Comparison of ENCODE assay signal across 13 cellular contexts in genomic region chr4:118991686-118992085, GRCh38.
DNase-seq lines count a peak whose midpoint lies in the region; ATAC-seq and TF ChIP-seq lines count a peak whose summit lies in the region.
"Had no signal": no experiment of that assay in that cellular context is flagged by ENCODE, and none has a peak within 500 bp of the region (broad histone marks: within the 10 kb centered on the region; RNA-seq: fewer than 3 reads in every experiment).

No MANE protein-coding gene starts in this region.

- H3K9me3 ChIP-seq in MM.1S (replicated peaks; ENCODE audit: insufficient read depth, low read length) = no peaks in the 10 kb centered on the region
- H3K9me3 ChIP-seq in stomach smooth muscle (ENCODE audit: control insufficient read depth in 2 of 2, low read length in 2 of 2) = no peaks in the 10 kb centered on the region
- H3K9me3 ChIP-seq: right atrium auricular region had no signal

- H3K27me3 ChIP-seq in MM.1S (replicated peaks; ENCODE audit: insufficient read depth, low read length) = no peaks in the 10 kb centered on the region
- H3K27me3 ChIP-seq in foreskin keratinocyte = no peaks in the 10 kb centered on the region
- H3K27me3 ChIP-seq in stomach smooth muscle (ENCODE audit: control insufficient read depth in 1 of 2, insufficient read depth in 2 of 2, low read length in 2 of 2) = no peaks in the 10 kb centered on the region
- H3K27me3 ChIP-seq: right atrium auricular region had no signal

- peak overlapping the region; percentile 51; the same call in 1 of the 2 replicates for H2AFZ ChIP-seq in MM.1S (ENCODE audit: low read length)

- H3K4me3 ChIP-seq in MM.1S (ENCODE audit: low read length) = peak overlapping the region; percentile 24; the same call in 1 of the 2 replicates
- H3K4me3 ChIP-seq in stomach smooth muscle (ENCODE audit: low read length in 2 of 2) = peak overlapping the region; percentile 15 to 54
- H3K4me3 ChIP-seq: right atrium auricular region had no signal

- TF ChIP-seq CTCF in MM.1S (IDR thresholded peaks at IDR 0.05; ENCODE audit: low read length) (no peak), foreskin keratinocyte (conservative IDR thresholded peaks at IDR 0.05) (no peak)

- H3K79me2 ChIP-seq in MM.1S (ENCODE audit: low read length) = no peaks in the 10 kb centered on the region

- H3K36me3 ChIP-seq in MM.1S (replicated peaks; ENCODE audit: insufficient read depth, low read length) = no peaks in the 10 kb centered on the region
- no peaks in the 10 kb centered on the region for H3K36me3 ChIP-seq in stomach smooth muscle (ENCODE audit: control insufficient read depth in 2 of 2, insufficient read depth in 2 of 2, low read length in 2 of 2)
- H3K36me3 ChIP-seq: right atrium auricular region had no signal

- H4K20me1 ChIP-seq in MM.1S (ENCODE audit: insufficient read depth, low read length) = no peaks in the 10 kb centered on the region

- no peaks in the 10 kb centered on the region for H3K4me1 ChIP-seq in MM.1S (ENCODE audit: low read length)
- peaks cover 27% of the 10 kb centered on the region for H3K4me1 ChIP-seq in foreskin keratinocyte
- H3K4me1 ChIP-seq in stomach smooth muscle (ENCODE audit: control insufficient read depth, insufficient read depth, low read length) = peaks cover 44% of the 10 kb centered on the region

- H3K9ac ChIP-seq in MM.1S (ENCODE audit: low read length) (no peak overlapping the region), stomach smooth muscle (ENCODE audit: low read length in 2 of 2) (peak overlapping the region; percentile 44 to 55)

- H3K4me2 ChIP-seq in MM.1S (ENCODE audit: low read depth, low read length) = peak overlapping the region; percentile 58

- ATAC-seq in GM19351 (IDR thresholded peaks at IDR 0.05; ENCODE audit: unreplicated experiment) = peak; percentile 69
- ATAC-seq in foreskin keratinocyte = no peak
- ATAC-seq: activated CD4-positive, CD25-positive, alpha-beta regulatory T cell treated with anti-CD3 and anti-CD28 coated beads, Interleukin-2, amount 50 U/mL, for 24 hours; activated T-cell treated with anti-CD3 and anti-CD28 coated beads, Interleukin-2, amount 50 U/mL, for 4 hours had no signal

- no peak for DNase-seq in MM.1S
- DNase-seq in foreskin keratinocyte = no peak
- DNase-seq in NCI-H446 treated with DMSO at 0.1 percent for 48 hours (lab: John Stamatoyannopoulos, UW) = no peak
- DNase-seq in HK-2 (ENCODE audit: unreplicated experiment) = no peak
- no peak for DNase-seq in activated T-cell treated with anti-CD3 and anti-CD28 coated beads, Interleukin-2, amount 50 U/mL, for 1 hour
- DNase-seq: activated T-cell treated with anti-CD3 and anti-CD28 coated beads, Interleukin-2, amount 50 U/mL, for 4 hours; CD4-positive, CD25-positive, alpha-beta regulatory T cell; NCI-H2081 treated with DMSO at 0.1 percent for 48 hours; NK-92 treated with Interleukin-12 subunit alpha and Interleukin-12 subunit beta, amount 100 ng/mL, for 24 hours had no signal

- H3K9me2 ChIP-seq in MM.1S (replicated peaks; ENCODE audit: insufficient read depth, low read length) = no peaks in the 10 kb centered on the region

- no peaks in the 10 kb centered on the region for H3F3A ChIP-seq in MM.1S (ENCODE audit: insufficient read depth, low read length)

- H3K27ac ChIP-seq in MM.1S (ENCODE audit: low read length) = no peak overlapping the region
- H3K27ac ChIP-seq in foreskin keratinocyte = peak overlapping the region; percentile 93
- peak overlapping the region; percentile 78 for H3K27ac ChIP-seq in stomach smooth muscle (ENCODE audit: low read length)
